In the genomic region with DNA sequence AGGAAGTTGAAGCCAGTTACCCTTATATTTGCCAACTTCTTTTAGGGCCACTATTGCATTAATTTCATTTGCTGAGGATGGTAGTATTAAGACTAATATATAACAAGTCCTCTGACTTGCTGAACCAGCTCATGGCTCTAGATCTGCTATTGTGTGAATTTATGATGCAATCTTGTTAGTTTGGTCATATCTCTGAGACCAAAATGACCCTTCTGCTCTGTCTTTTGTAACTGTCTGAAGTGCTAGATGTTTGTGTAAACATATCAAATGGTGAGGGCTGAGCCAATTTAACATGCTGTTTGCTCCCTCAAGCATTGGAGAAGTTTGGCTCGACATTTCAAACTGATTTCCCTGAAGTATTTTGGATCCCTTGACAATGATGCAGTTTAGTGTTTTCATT, we compare ENCODE assay signal across 20 cellular contexts.
"Had no signal": no experiment of that assay in that cellular context is flagged by ENCODE, and none has a peak within 500 bp of the region (broad histone marks: within the 10 kb centered on the region; RNA-seq: fewer than 3 reads in every experiment).

No MANE protein-coding gene starts in this region.

- H3K27me3 ChIP-seq: esophagus muscularis mucosa, neutrophil, right atrium auricular region, suprapubic skin had no signal

- H3K9me3 Mint-ChIP-seq: activated CD4-positive, alpha-beta memory T cell treated with anti-CD3 and anti-CD28 coated beads for 36 hours; activated naive CD4-positive, alpha-beta T cell treated with anti-CD3 and anti-CD28 coated beads for 36 hours; activated T-helper 2 cell treated with anti-CD3 and anti-CD28 coated beads, Interferon-gamma antibody, Interleukin-2, Interleukin-4, amounts not matched to agents 10 μg/mL and 5 μg/mL and 100 μg/mL, durations not matched to agents 14 hours and 24 hours and 36 hours; stimulated activated naive CD8-positive, alpha-beta T cell treated with anti-CD3 and anti-CD28 coated beads, Interleukin-15, Interleukin-2, amounts not matched to agents 100 ng/mL and 50 ng/mL, for 24 hours had no signal

- H3K9me3 ChIP-seq: esophagus muscularis mucosa, neutrophil, right atrium auricular region, suprapubic skin had no signal

- H3K27ac Mint-ChIP-seq: activated CD4-positive, alpha-beta memory T cell treated with anti-CD3 and anti-CD28 coated beads for 36 hours; activated CD4-positive, alpha-beta T cell treated with anti-CD3 and anti-CD28 coated beads for 36 hours; activated CD8-positive, alpha-beta memory T cell treated with anti-CD3 and anti-CD28 coated beads, Interleukin-2, amount 10 ng/mL, durations not matched to agents 7 days and 5 days; activated naive CD4-positive, alpha-beta T cell treated with anti-CD3 and anti-CD28 coated beads for 36 hours; activated T-helper 2 cell treated with anti-CD3 and anti-CD28 coated beads, Interferon-gamma antibody, Interleukin-2, Interleukin-4, amounts not matched to agents 10 μg/mL and 5 μg/mL and 100 μg/mL, durations not matched to agents 14 hours and 24 hours and 36 hours; natural killer cell; stimulated activated naive CD8-positive, alpha-beta T cell treated with anti-CD3 and anti-CD28 coated beads, Interleukin-15, Interleukin-2, amounts not matched to agents 100 ng/mL and 50 ng/mL, for 24 hours; T-helper 17 cell had no signal

- DNase-seq: activated CD4-positive, alpha-beta memory T cell treated with anti-CD3 and anti-CD28 coated beads for 36 hours; activated CD4-positive, alpha-beta T cell treated with anti-CD3 and anti-CD28 coated beads for 36 hours; activated CD8-positive, alpha-beta memory T cell treated with anti-CD3 and anti-CD28 coated beads, Interleukin-2, amount 10 ng/mL, durations not matched to agents 7 days and 5 days; activated naive CD4-positive, alpha-beta T cell treated with anti-CD3 and anti-CD28 coated beads for 36 hours; activated T-cell treated with anti-CD3 and anti-CD28 coated beads, Interleukin-2, amount 50 U/mL, for 1 hour; caudate nucleus; foreskin melanocyte; head of caudate nucleus; left colon; mesendoderm; natural killer cell; small intestine; T-helper 17 cell; trophoblast cell had no signal

- H3K36me3 ChIP-seq: esophagus muscularis mucosa, neutrophil, right atrium auricular region, suprapubic skin had no signal

- H3K36me3 Mint-ChIP-seq: activated CD4-positive, alpha-beta memory T cell treated with anti-CD3 and anti-CD28 coated beads for 36 hours; activated CD8-positive, alpha-beta memory T cell treated with anti-CD3 and anti-CD28 coated beads, Interleukin-2, amount 10 ng/mL, durations not matched to agents 7 days and 5 days; natural killer cell had no signal

- ATAC-seq: activated CD4-positive, alpha-beta T cell treated with anti-CD3 and anti-CD28 coated beads for 36 hours; activated CD8-positive, alpha-beta memory T cell treated with anti-CD3 and anti-CD28 coated beads, Interleukin-2, amount 10 ng/mL, durations not matched to agents 7 days and 5 days; left colon; natural killer cell; T-helper 17 cell had no signal

- H3K4me3 ChIP-seq: esophagus muscularis mucosa, right atrium auricular region, suprapubic skin had no signal

- H3K27ac ChIP-seq: esophagus muscularis mucosa, neutrophil, right atrium auricular region, suprapubic skin had no signal

- H3K4me1 ChIP-seq: right atrium auricular region, suprapubic skin had no signal
